Comparison of ENCODE assay signal across 14 cellular contexts in the genomic region with DNA sequence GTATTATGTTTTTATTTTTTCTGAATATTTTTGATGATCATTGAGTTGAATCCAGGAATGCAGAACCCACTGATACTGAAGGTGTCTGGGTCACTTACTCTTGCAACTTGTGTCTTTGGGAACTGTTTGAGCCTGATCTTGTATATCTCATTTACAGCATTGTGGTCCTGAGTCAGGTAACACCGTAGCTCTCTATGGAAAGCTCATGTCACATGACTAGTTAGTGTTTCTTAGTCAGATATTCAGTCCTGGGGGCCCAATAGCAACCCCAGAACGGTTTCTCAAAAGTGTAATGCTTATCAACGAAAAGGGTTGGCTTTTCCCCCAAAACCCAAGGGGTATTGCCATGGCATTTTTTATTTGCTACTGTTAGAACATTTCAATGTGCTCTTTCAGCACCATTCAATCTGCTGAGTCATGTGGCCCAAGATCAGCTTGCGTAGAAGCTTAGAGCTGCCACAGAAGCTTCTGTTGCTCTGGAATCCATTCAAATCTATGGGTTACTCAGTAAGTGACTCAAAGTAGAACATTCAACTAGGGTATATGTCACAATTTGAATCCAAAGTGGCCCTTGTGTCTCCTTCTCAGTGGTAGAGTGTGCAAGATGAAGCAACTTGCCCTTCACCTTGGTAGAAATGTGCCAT.
DNase-seq lines count a peak whose midpoint lies in the region; ATAC-seq lines count a peak whose summit lies in the region.
"Had no signal": no experiment of that assay in that cellular context is flagged by ENCODE, and none has a peak within 500 bp of the region (broad histone marks: within the 10 kb centered on the region; RNA-seq: fewer than 3 reads in every experiment).

No MANE protein-coding gene starts in this region.

- peak; percentile 70 for DNase-seq in GM04503 (ENCODE audit: low read depth)
- peak; percentile 53 for DNase-seq in amniotic epithelial cell (ENCODE audit: low read depth)
- peak; percentile 92 for DNase-seq in fibroblast of peridontal ligament (ENCODE audit: extremely low read depth)
- DNase-seq in NCI-H82 (lab: John Stamatoyannopoulos, UW) = no peak
- no peak for DNase-seq in activated T-cell treated with anti-CD3 and anti-CD28 coated beads, Interleukin-2, amount 50 U/mL, for 48 hours
- DNase-seq: activated CD4-positive, alpha-beta T cell treated with anti-CD3 and anti-CD28 coated beads for 48 hours; activated naive CD4-positive, alpha-beta T cell treated with anti-CD3 and anti-CD28 coated beads, Interleukin-2, amount 50 U/mL, for 16 hours; effector memory CD8-positive, alpha-beta T cell; GDM1; Kasumi-1; NCI-H146; NCI-H510A treated with DMSO at 0.1 percent for 48 hours had no signal

- ATAC-seq in HG03135 (IDR thresholded peaks at IDR 0.05; ENCODE audit: unreplicated experiment) (no peak), HG02623 (IDR thresholded peaks at IDR 0.05; ENCODE audit: unreplicated experiment) (no peak)
- ATAC-seq: effector memory CD8-positive, alpha-beta T cell had no signal

Comparison
In these comparisons a context has a peak if more than half of its experiments do, and no peak if none do; other contexts are left out.
1. DNase-seq: peak in GM04503 (single experiment), amniotic epithelial cell (single experiment) and fibroblast of peridontal ligament (single experiment); none in NCI-H82 (single experiment) and activated T-cell treated with anti-CD3 and anti-CD28 coated beads, Interleukin-2, amount 50 U/mL, for 48 hours (0 of 2).